9 cellular contexts compared by ENCODE assay signal in the genomic region with DNA sequence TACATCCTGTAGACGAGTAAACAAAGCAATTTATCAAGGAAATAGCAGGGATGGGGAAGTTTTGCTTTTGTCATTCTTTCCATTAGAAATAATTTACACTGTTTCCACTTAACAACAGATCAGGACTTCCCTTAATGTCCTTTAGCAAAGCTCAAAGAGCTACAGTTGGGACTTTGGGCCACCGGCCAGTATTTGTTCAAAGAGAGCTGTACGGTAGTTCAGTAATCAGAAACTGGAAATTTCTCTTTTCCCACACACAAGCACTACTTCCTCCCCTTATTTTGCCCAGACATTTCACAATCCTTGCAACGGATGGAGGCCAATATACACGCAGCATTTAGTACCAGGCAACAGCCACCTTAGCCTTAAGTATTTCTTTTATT. TPM values are rescaled to one million over a fixed set of nuclear protein-coding genes. Genes with fewer than 3 reads are reported as not detected.
DNase-seq lines count a peak whose midpoint lies in the region; ATAC-seq lines count a peak whose summit lies in the region.
"Had no signal": no experiment of that assay in that cellular context is flagged by ENCODE, and none has a peak within 500 bp of the region (broad histone marks: within the 10 kb centered on the region; RNA-seq: fewer than 3 reads in every experiment).

No MANE protein-coding gene starts in this region.

- CTCF ChIA-PET in activated naive CD4-positive, alpha-beta T cell treated with anti-CD3 and anti-CD28 coated beads for 36 hours (lab: Charles Lee), result interaction anchor here (2.6 kb wide), 1 partner anchor 8 kb away, joined by 12 read pairs; no protein-coding TSS in a partner anchor

- no peak overlapping the region for H2AK5ac ChIP-seq in mesenchymal stem cell (ENCODE audit: low read length, severe bottlenecking)

- no peak overlapping the region for H3K18ac ChIP-seq in mesenchymal stem cell (ENCODE audit: low read depth in 1 of 2, low read length in 2 of 2)

- H3K4ac ChIP-seq in mesenchymal stem cell (ENCODE audit: low read depth in 1 of 2, low read length in 2 of 2), result no peak overlapping the region

- no peak overlapping the region for H2BK120ac ChIP-seq in mesenchymal stem cell (ENCODE audit: low read depth, low read length)

- H3K4me3 ChIP-seq in mesenchymal stem cell (ENCODE audit: insufficient read depth in 1 of 2, low read depth in 1 of 2, low read length in 2 of 2) (no peak overlapping the region), aorta (ENCODE audit: low read length in 2 of 2) (no peak overlapping the region)

- no peak overlapping the region for H3K4me2 ChIP-seq in mesenchymal stem cell (ENCODE audit: low read length, poor library complexity, severe bottlenecking)

- 0% methylated on average over 2 of the region's 5 CpGs for WGBS in mesenchymal stem cell
- WGBS in aorta, 2 donors, result 6 to 10% methylated on average over 5 of the region's 5 CpGs

- H4K91ac ChIP-seq in mesenchymal stem cell (ENCODE audit: low read length), result no peak overlapping the region

- no peak overlapping the region for H2AFZ ChIP-seq in mesenchymal stem cell (ENCODE audit: low read depth, low read length)

- H3K4me3 Mint-ChIP-seq in activated naive CD4-positive, alpha-beta T cell treated with anti-CD3 and anti-CD28 coated beads for 36 hours, result no peak overlapping the region

- peaks cover 6% of the 10 kb centered on the region for H3K27me3 Mint-ChIP-seq in activated naive CD4-positive, alpha-beta T cell treated with anti-CD3 and anti-CD28 coated beads for 36 hours (ENCODE audit: low read depth)

- H3K27ac Mint-ChIP-seq in activated naive CD4-positive, alpha-beta T cell treated with anti-CD3 and anti-CD28 coated beads for 36 hours, result no peak overlapping the region

- H3K36me3 Mint-ChIP-seq in activated naive CD4-positive, alpha-beta T cell treated with anti-CD3 and anti-CD28 coated beads for 36 hours (ENCODE audit: low read depth), result no peaks in the 10 kb centered on the region

- H3K36me3 ChIP-seq in mesenchymal stem cell (ENCODE audit: control insufficient read depth in 1 of 2, insufficient read depth in 2 of 2, low read depth in 1 of 2, low read length in 2 of 2) (no peaks in the 10 kb centered on the region), aorta (ENCODE audit: control insufficient read depth in 1 of 2, insufficient read depth in 2 of 2, low read length in 1 of 2) (no peaks in the 10 kb centered on the region)

- H3K27ac ChIP-seq in mesenchymal stem cell (ENCODE audit: low read length, poor library complexity, severe bottlenecking) (no peak overlapping the region), aorta (ENCODE audit: low read depth in 1 of 2, low read length in 2 of 2) (no peak overlapping the region)

- peak overlapping the region; percentile 59 for H3K9ac ChIP-seq in mesenchymal stem cell (ENCODE audit: low read length)

- no peaks in the 10 kb centered on the region for H3K27me3 ChIP-seq in mesenchymal stem cell (ENCODE audit: control insufficient read depth in 1 of 2, insufficient read depth in 1 of 2, low read length in 2 of 2)
- no peaks in the 10 kb centered on the region for H3K27me3 ChIP-seq in aorta (ENCODE audit: control insufficient read depth in 1 of 2, insufficient read depth in 2 of 2, low read length in 1 of 2)

- no peak overlapping the region for H3K23ac ChIP-seq in mesenchymal stem cell (ENCODE audit: low read length in 2 of 2)

- peak; percentile 86 for ATAC-seq in aorta (ENCODE audit: low FRiP score)
- ATAC-seq in HG02798 (IDR thresholded peaks at IDR 0.05; ENCODE audit: poor library complexity, unreplicated experiment), result no peak

- intact Hi-C loops in aorta (cut with DNase I), result no loop called here
- intact Hi-C loops in activated naive CD4-positive, alpha-beta T cell treated with anti-CD3 and anti-CD28 coated beads for 36 hours (cut with micrococcal nuclease), result no loop called here

- H3K4me1 ChIP-seq in mesenchymal stem cell (ENCODE audit: control insufficient read depth, insufficient read depth, low read depth, low read length) (peaks cover 1% of the 10 kb centered on the region), aorta (ENCODE audit: control insufficient read depth in 1 of 2, insufficient read depth in 2 of 2, low read length in 2 of 2) (peaks cover 0 to 3% of the 10 kb centered on the region in 2 donors)

- no peaks in the 10 kb centered on the region for H3K9me3 ChIP-seq in mesenchymal stem cell (ENCODE audit: control insufficient read depth, low read length)
- H3K9me3 ChIP-seq in aorta (ENCODE audit: control insufficient read depth, low read length), result no peaks in the 10 kb centered on the region

- H4K8ac ChIP-seq in mesenchymal stem cell (ENCODE audit: low read length), result no peak overlapping the region

- no peak overlapping the region for H2BK15ac ChIP-seq in mesenchymal stem cell (ENCODE audit: low read depth, poor library complexity, severe bottlenecking)

- no peaks in the 10 kb centered on the region for H3K9me3 Mint-ChIP-seq in activated naive CD4-positive, alpha-beta T cell treated with anti-CD3 and anti-CD28 coated beads for 36 hours

- no peak overlapping the region for H3K14ac ChIP-seq in mesenchymal stem cell (ENCODE audit: low read length in 2 of 2)

- H2BK12ac ChIP-seq in mesenchymal stem cell (ENCODE audit: low read length in 2 of 2), result no peak overlapping the region

- no peak overlapping the region for H2BK5ac ChIP-seq in mesenchymal stem cell (ENCODE audit: low read depth, low read length, poor library complexity, severe bottlenecking)

- DNase-seq in SIG-M5 treated with dmso at 0.1 percent for 504 hours (lab: John Stamatoyannopoulos, UW; ENCODE audit: unreplicated experiment) (peak; percentile 72), SIG-M5 (lab: John Stamatoyannopoulos, UW) (no peak), dedifferentiated amniotic fluid mesenchymal stem cell (ENCODE audit: extremely low spot score) (peak; percentile 58), mesenchymal stem cell (peak; percentile 92), aorta (peak; percentile 74 to 86), ureter (ENCODE audit: low spot score) (no peak)
- no peak for DNase-seq in activated naive CD4-positive, alpha-beta T cell treated with anti-CD3 and anti-CD28 coated beads for 36 hours
- DNase-seq: mesendoderm had no signal

- H3K4me1 Mint-ChIP-seq in activated naive CD4-positive, alpha-beta T cell treated with anti-CD3 and anti-CD28 coated beads for 36 hours (ENCODE audit: low read depth), result peaks cover 16% of the 10 kb centered on the region

- H3K79me1 ChIP-seq in mesenchymal stem cell (replicated peaks; ENCODE audit: low read length, poor library complexity, severe bottlenecking), result no peaks in the 10 kb centered on the region

RNA-seq across cellular contexts. Expression of a gene that starts 12.1 kb away (rescaled TPM):
- 11.7 TPM for polyA plus RNA-seq in mesenchymal stem cell (2013, experiment 1 of 2)
- polyA plus RNA-seq in mesenchymal stem cell (2013, experiment 2 of 2), result 11.6 TPM
- total RNA-seq in aorta (10 to 100 TPM; 16.2 to 20.1 TPM), ureter (20.6 TPM)
- 10 to 100 TPM; 15.6 to 37.4 TPM for polyA plus RNA-seq in aorta
- total RNA-seq in activated naive CD4-positive, alpha-beta T cell treated with anti-CD3 and anti-CD28 coated beads for 36 hours, result 10 to 100 TPM; 10.6 to 10.9 TPM

RNA-seq across cellular contexts. Expression of a gene that starts 41.9 kb away (rescaled TPM):
- 9.7 TPM for polyA plus RNA-seq in mesenchymal stem cell (2013, experiment 1 of 2)
- polyA plus RNA-seq in mesenchymal stem cell (2013, experiment 2 of 2), result 9.9 TPM
- 10 to 100 TPM; 30.4 to 34.3 TPM for total RNA-seq in aorta
- polyA plus RNA-seq in aorta, result 10 to 100 TPM; 13.9 to 23.0 TPM
- total RNA-seq in ureter, result 27.4 TPM
- 10 to 100 TPM; 40.6 to 41.9 TPM for total RNA-seq in activated naive CD4-positive, alpha-beta T cell treated with anti-CD3 and anti-CD28 coated beads for 36 hours

Comparison
In these comparisons a context has a peak if more than half of its experiments do, and no peak if none do; other contexts are left out.
1. DNase-seq: peak in SIG-M5 treated with dmso at 0.1 percent for 504 hours (single experiment), dedifferentiated amniotic fluid mesenchymal stem cell (single experiment), mesenchymal stem cell (single experiment) and aorta (2 of 2); none in SIG-M5 (single experiment), ureter (single experiment) and activated naive CD4-positive, alpha-beta T cell treated with anti-CD3 and anti-CD28 coated beads for 36 hours (single experiment).